14 cellular contexts compared by ENCODE assay signal in the genomic region with DNA sequence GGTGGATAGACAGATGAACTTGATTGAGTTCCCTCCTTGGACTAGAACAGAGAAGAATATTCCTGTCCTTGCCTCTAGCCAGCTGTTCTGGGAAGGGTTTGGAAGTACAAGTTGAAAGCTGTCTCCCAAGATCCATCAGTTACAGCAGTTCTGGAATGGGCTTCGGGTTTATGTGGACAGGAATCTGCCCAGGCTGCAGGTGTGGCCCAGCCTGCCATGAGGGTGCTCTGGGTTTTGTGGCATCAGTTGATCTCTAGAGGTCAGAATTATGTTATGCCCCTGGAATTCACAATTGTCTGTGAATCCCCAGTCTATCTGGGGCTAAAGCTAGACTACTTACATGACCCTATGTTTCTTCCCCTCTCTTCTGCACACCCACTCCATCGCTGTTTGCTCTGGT. TPM values are rescaled to one million over a fixed set of nuclear protein-coding genes. Genes with fewer than 3 reads are reported as not detected.
DNase-seq lines count a peak whose midpoint lies in the region; ATAC-seq and TF ChIP-seq lines count a peak whose summit lies in the region.
"Had no signal": no experiment of that assay in that cellular context is flagged by ENCODE, and none has a peak within 500 bp of the region (broad histone marks: within the 10 kb centered on the region; RNA-seq: fewer than 3 reads in every experiment).

No MANE protein-coding gene starts in this region.

- intact Hi-C loops in dorsolateral prefrontal cortex (cut with DNase I): loop anchor here in 1 of 2 donors (10.0 kb wide), 1 partner anchor 569 kb away; a partner anchor contains a TSS

- H3K4me3 ChIP-seq in BLaER1 treated with 17β-estradiol and CSF1 and Interleukin-3, amounts not matched to agents 10 nM and 100 nM: no peak overlapping the region
- no peak overlapping the region for H3K4me3 ChIP-seq in dorsolateral prefrontal cortex
- H3K4me3 ChIP-seq: GM23338 had no signal

- H3K36me3 ChIP-seq in BLaER1 treated with 17β-estradiol and CSF1 and Interleukin-3, amounts not matched to agents 10 nM and 100 nM: no peaks in the 10 kb centered on the region

- H3K9me3 Mint-ChIP-seq in stimulated activated effector memory CD8-positive, alpha-beta T cell treated with anti-CD3 and anti-CD28 coated beads, Interleukin-12 subunit alpha, Interleukin-12 subunit beta, amount 100 ng/mL, for 72 hours: no peaks in the 10 kb centered on the region
- H3K9me3 Mint-ChIP-seq: CD4-positive, alpha-beta T cell; GM23338; H9 had no signal

- peak overlapping the region; percentile 34 to 74 (median 66); a peak in 20 of 22 replicates for H3K4me2 ChIP-seq in BLaER1 treated with 17β-estradiol and CSF1 and Interleukin-3, amounts not matched to agents 10 nM and 100 nM
- H3K4me2 ChIP-seq: GM23338 had no signal

- TF ChIP-seq CTCF in dorsolateral prefrontal cortex (IDR thresholded peaks at IDR 0.05 in 54 of 56, conservative IDR thresholded peaks at IDR 0.05 in 2 of 56; ENCODE audit: low read depth in 1 of 56, partially characterized antibody in 56 of 56): no peak

- H3K27me3 ChIP-seq in BLaER1 treated with 17β-estradiol and CSF1 and Interleukin-3, amounts not matched to agents 10 nM and 100 nM: peaks cover 0 to 4% (median 0%) of the 10 kb centered on the region in 11 experiments; a peak in 2 of 22 replicates
- H3K27me3 ChIP-seq in dorsolateral prefrontal cortex: peaks cover 0 to 4% (median 0%) of the 10 kb centered on the region in 45 donors

- H3K9ac ChIP-seq in BLaER1 treated with 17β-estradiol and CSF1 and Interleukin-3, amounts not matched to agents 10 nM and 100 nM: no peak overlapping the region

- H3K4me3 Mint-ChIP-seq in stimulated activated effector memory CD8-positive, alpha-beta T cell treated with anti-CD3 and anti-CD28 coated beads, Interleukin-12 subunit alpha, Interleukin-12 subunit beta, amount 100 ng/mL, for 72 hours: no peak overlapping the region
- H3K4me3 Mint-ChIP-seq: B cell; CD4-positive, alpha-beta T cell; GM23338; H9 had no signal

- H3K27ac Mint-ChIP-seq in stimulated activated effector memory CD8-positive, alpha-beta T cell treated with anti-CD3 and anti-CD28 coated beads, Interleukin-12 subunit alpha, Interleukin-12 subunit beta, amount 100 ng/mL, for 72 hours: peak overlapping the region; percentile 48
- H3K27ac Mint-ChIP-seq: B cell; CD4-positive, alpha-beta T cell; GM23338; H9 had no signal

- peaks cover 30 to 56% (median 40%) of the 10 kb centered on the region in 10 experiments for H3K4me1 ChIP-seq in BLaER1 treated with 17β-estradiol and CSF1 and Interleukin-3, amounts not matched to agents 10 nM and 100 nM

- H3K9me3 ChIP-seq in BLaER1 treated with 17β-estradiol and CSF1 and Interleukin-3, amounts not matched to agents 10 nM and 100 nM (replicated peaks in 1 of 11): no peaks in the 10 kb centered on the region
- H3K9me3 ChIP-seq: Caco-2 had no signal

- peaks cover 36% of the 10 kb centered on the region for H3K4me1 Mint-ChIP-seq in stimulated activated effector memory CD8-positive, alpha-beta T cell treated with anti-CD3 and anti-CD28 coated beads, Interleukin-12 subunit alpha, Interleukin-12 subunit beta, amount 100 ng/mL, for 72 hours

- no peak for ATAC-seq in stimulated activated effector memory CD8-positive, alpha-beta T cell treated with anti-CD3 and anti-CD28 coated beads, Interleukin-12 subunit alpha, Interleukin-12 subunit beta, amount 100 ng/mL, for 72 hours
- ATAC-seq in HG03097 (IDR thresholded peaks at IDR 0.05; ENCODE audit: low FRiP score, unreplicated experiment): no peak
- ATAC-seq: GM23338 had no signal

- peaks cover 6% of the 10 kb centered on the region for H3K36me3 Mint-ChIP-seq in stimulated activated effector memory CD8-positive, alpha-beta T cell treated with anti-CD3 and anti-CD28 coated beads, Interleukin-12 subunit alpha, Interleukin-12 subunit beta, amount 100 ng/mL, for 72 hours

- no peak overlapping the region for H3K27ac ChIP-seq in BLaER1 treated with 17β-estradiol and CSF1 and Interleukin-3, amounts not matched to agents 10 nM and 100 nM
- peak overlapping the region in 31 of 59 donors; percentile 12 to 87 (median 60) for H3K27ac ChIP-seq in dorsolateral prefrontal cortex
- H3K27ac ChIP-seq: C4-2B had no signal

- no peak for DNase-seq in dorsolateral prefrontal cortex
- DNase-seq in myocyte (ENCODE audit: low read depth): peak; percentile 79
- no peak for DNase-seq in stimulated activated effector memory CD8-positive, alpha-beta T cell treated with anti-CD3 and anti-CD28 coated beads, Interleukin-12 subunit alpha, Interleukin-12 subunit beta, amount 100 ng/mL, for 72 hours (ENCODE audit: low spot score in 2 of 2)
- DNase-seq in activated CD4-positive, CD25-positive, alpha-beta regulatory T cell treated with anti-CD3 and anti-CD28 coated beads, Interleukin-2, amount 50 U/mL, for 72 hours: no peak
- no peak for DNase-seq in activated gamma-delta T cell (lab: John Stamatoyannopoulos, UW)
- no peak for DNase-seq in NCI-H446 treated with DMSO at 0.1 percent for 48 hours (lab: John Stamatoyannopoulos, UW)
- DNase-seq: Caco-2; CD4-positive, alpha-beta T cell; H9 had no signal

- no peaks in the 10 kb centered on the region for H4K20me1 ChIP-seq in BLaER1 treated with 17β-estradiol and CSF1 and Interleukin-3, amounts not matched to agents 10 nM and 100 nM

RNA-seq across cellular contexts. Expression of a gene that starts 4.9 kb away (rescaled TPM):
- total RNA-seq in dorsolateral prefrontal cortex: 100 to 1,000 TPM; 104 to 402 (median 289) TPM
- 14.7 TPM in 2 replicates for total RNA-seq in myocyte
- polyA plus RNA-seq in myocyte (2012): 179 TPM

Comparison
In these comparisons a context has a peak if more than half of its experiments do, and no peak if none do; other contexts are left out.
1. H3K27ac ChIP-seq: peak in dorsolateral prefrontal cortex (31 of 59); none in BLaER1 treated with 17β-estradiol and CSF1 and Interleukin-3, amounts not matched to agents 10 nM and 100 nM (0 of 11).